In genomic region chr12:56152132-56152755, GRCh38 we compare ENCODE assay signal across 1 cellular context.
TF ChIP-seq lines count a peak whose summit lies in the region.

TSS of gene MYL6B (plus strand) at chr12:56152587. CDS start at chr12:56153919, 1,332 bp downstream.

TF ChIP-seq in SK-N-SH, 30 proteins besides CTCF, POLR2A, EP300 and RAD21 (continued from another document):
- TF ChIP-seq USF2 (IDR thresholded peaks at IDR 0.05; ENCODE audit: borderline replicate concordance, low read depth, low read length) (no peak), POLR2AphosphoS5 (IDR thresholded peaks at IDR 0.05; ENCODE audit: low read depth, low read length) (peak; percentile 67), TEAD4 (IDR thresholded peaks at IDR 0.05; ENCODE audit: borderline replicate concordance, insufficient read depth) (no peak), NFIC (IDR thresholded peaks at IDR 0.05; ENCODE audit: borderline replicate concordance) (no peak), FOXJ3 (CRISPR knock-in tag; IDR thresholded peaks at IDR 0.05) (no peak), MEF2A (IDR thresholded peaks at IDR 0.05; ENCODE audit: borderline replicate concordance, low read depth) (no peak), MXI1 (IDR thresholded peaks at IDR 0.05; ENCODE audit: low read depth, low read length) (peak; percentile 57; the same call in 1 of the 2 replicates), FOSL2 (IDR thresholded peaks at IDR 0.05; ENCODE audit: borderline replicate concordance, low read depth) (peak; percentile 67; the same call in 1 of the 2 replicates), RXRA (IDR thresholded peaks at IDR 0.05; ENCODE audit: borderline replicate concordance, low read depth) (no peak), EZH2phosphoT487 (IDR thresholded peaks at IDR 0.05; ENCODE audit: borderline replicate concordance, low read depth) (no peak), MAX (IDR thresholded peaks at IDR 0.05; ENCODE audit: low read depth) (peak; percentile 44; the same call in 1 of the 2 replicates), ELF1 (IDR thresholded peaks at IDR 0.05) (peak; percentile 25; the same call in 1 of the 2 replicates), FOXM1 (IDR thresholded peaks at IDR 0.05; ENCODE audit: low read depth) (no peak), CHD2 (IDR thresholded peaks at IDR 0.05; ENCODE audit: low read length, partially characterized antibody) (peak; percentile 88)
